In the genomic region with DNA sequence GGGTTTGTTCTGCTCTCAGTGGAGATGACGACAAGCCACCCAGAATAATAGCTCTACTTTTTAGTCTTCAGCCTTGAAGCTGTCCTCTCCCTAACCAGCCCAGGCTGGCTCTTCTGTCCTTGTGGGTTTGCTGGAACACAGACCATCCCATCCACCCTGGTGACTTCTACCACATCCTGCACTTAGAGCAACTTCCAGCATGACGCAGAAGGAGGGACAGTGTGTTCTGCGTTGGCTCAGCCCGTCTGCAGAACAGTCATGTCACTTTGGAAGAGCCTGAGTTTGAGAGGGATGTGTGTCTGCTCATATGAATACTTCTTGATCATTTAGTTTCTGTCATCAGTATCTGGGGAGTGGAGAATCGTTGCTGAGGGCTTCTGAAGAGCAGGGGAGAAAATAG, we compare ENCODE assay signal across 25 cellular contexts.
DNase-seq lines count a peak whose midpoint lies in the region; ATAC-seq, FAIRE-seq and TF ChIP-seq lines count a peak whose summit lies in the region.
"Had no signal": no experiment of that assay in that cellular context is flagged by ENCODE, and none has a peak within 500 bp of the region (broad histone marks: within the 10 kb centered on the region; RNA-seq: fewer than 3 reads in every experiment).

No MANE protein-coding gene starts in this region.

- H2AFZ ChIP-seq in HepG2 (ENCODE audit: low read length) = peak overlapping the region; percentile 22

- no peak overlapping the region for H3K9ac ChIP-seq in HepG2 (ENCODE audit: insufficient read depth, low read depth, low read length)

- H3K9me3 ChIP-seq in HepG2 (ENCODE audit: low read length) (peaks cover 4% of the 10 kb centered on the region), right lobe of liver (no peaks in the 10 kb centered on the region), esophagus muscularis mucosa (no peaks in the 10 kb centered on the region), transverse colon (no peaks in the 10 kb centered on the region)
- H3K9me3 ChIP-seq: lower lobe of right lung, psoas muscle had no signal

- no peak overlapping the region for H3K4me2 ChIP-seq in HepG2 (ENCODE audit: low read depth, low read length)
- H3K4me2 ChIP-seq: A549 had no signal

- H3K36me3 ChIP-seq in HepG2 (replicated peaks in 1 of 2; ENCODE audit: control insufficient read depth in 1 of 2, insufficient read depth in 2 of 2, low read length in 2 of 2) (no peaks in the 10 kb centered on the region), right lobe of liver (no peaks in the 10 kb centered on the region), esophagus muscularis mucosa (no peaks in the 10 kb centered on the region), transverse colon (no peaks in the 10 kb centered on the region)
- H3K36me3 ChIP-seq: lower lobe of right lung had no signal

- no peaks in the 10 kb centered on the region for H4K20me1 ChIP-seq in HepG2 (ENCODE audit: insufficient read depth, low read length)

- no peaks in the 10 kb centered on the region for H3K4me1 Mint-ChIP-seq in activated CD4-positive, alpha-beta memory T cell treated with anti-CD3 and anti-CD28 coated beads, Interleukin-2, amount 10 ng/mL, durations not matched to agents 7 days and 5 days
- H3K4me1 Mint-ChIP-seq: activated naive CD4-positive, alpha-beta T cell treated with anti-CD3 and anti-CD28 coated beads, Interleukin-2, amount 50 U/mL, for 24 hours; natural killer cell had no signal

- peaks cover 3% of the 10 kb centered on the region for H3K27me3 Mint-ChIP-seq in activated CD4-positive, alpha-beta memory T cell treated with anti-CD3 and anti-CD28 coated beads, Interleukin-2, amount 10 ng/mL, durations not matched to agents 7 days and 5 days
- H3K27me3 Mint-ChIP-seq: activated CD4-positive, alpha-beta memory T cell treated with anti-CD3 and anti-CD28 coated beads for 36 hours; activated naive CD4-positive, alpha-beta T cell treated with anti-CD3 and anti-CD28 coated beads, Interleukin-2, amount 50 U/mL, for 24 hours; CD4-positive, alpha-beta T cell had no signal

- POLR2A ChIA-PET in HepG2 (lab: Yijun Ruan, JAX) = no interaction called here
- POLR2A ChIA-PET in activated CD4-positive, alpha-beta memory T cell treated with anti-CD3 and anti-CD28 coated beads, Interleukin-2, amount 10 ng/mL, durations not matched to agents 7 days and 5 days (lab: Charles Lee) = no interaction called here

- TF ChIP-seq RAD21 in HepG2 (CRISPR knock-in tag; IDR thresholded peaks at IDR 0.05) = no peak

- CTCF ChIA-PET in HepG2 (lab: Yijun Ruan, JAX; ENCODE audit: low intra/inter-chr PET ratio, low total read pairs) = no interaction called here
- CTCF ChIA-PET in activated CD4-positive, alpha-beta memory T cell treated with anti-CD3 and anti-CD28 coated beads, Interleukin-2, amount 10 ng/mL, durations not matched to agents 7 days and 5 days (lab: Charles Lee) = no interaction called here

- H3K27ac ChIP-seq in HepG2 (ENCODE audit: extremely low read length, insufficient read depth, low read length) (no peak overlapping the region), right lobe of liver (no peak overlapping the region), esophagus muscularis mucosa (replicated peaks in 1 of 4) (peak overlapping the region; percentile 79 to 86 (median 84)), transverse colon (peak overlapping the region; percentile 59 to 82 (median 72))
- H3K27ac ChIP-seq: A549, lower lobe of right lung, psoas muscle had no signal

- TF ChIP-seq CTCF in HepG2 (CRISPR knock-in tag; IDR thresholded peaks at IDR 0.05) (no peak), right lobe of liver (IDR thresholded peaks at IDR 0.05) (no peak), esophagus muscularis mucosa (IDR thresholded peaks at IDR 0.05) (no peak), transverse colon (IDR thresholded peaks at IDR 0.05) (no peak)

- DNase-seq in HepG2 (ENCODE audit: low spot score) = no peak
- DNase-seq in right lobe of liver = no peak
- DNase-seq in esophagus muscularis mucosa (ENCODE audit: extremely low spot score) = no peak
- DNase-seq in hepatic stellate cell (ENCODE audit: low spot score) = peak; percentile 80
- DNase-seq in transverse colon = no peak
- no peak for DNase-seq in activated CD4-positive, alpha-beta memory T cell treated with anti-CD3 and anti-CD28 coated beads, Interleukin-2, amount 10 ng/mL, durations not matched to agents 7 days and 5 days
- DNase-seq: activated CD4-positive, alpha-beta memory T cell treated with anti-CD3 and anti-CD28 coated beads for 36 hours; activated T-cell treated with anti-CD3 and anti-CD28 coated beads, Interleukin-2, amount 50 U/mL, for 1 hour; CD4-positive, alpha-beta T cell; cortex of kidney; DMS53; GOT3; lower lobe of right lung; natural killer cell; NCI-H2081; NCI-H446 treated with DMSO at 0.1 percent for 48 hours; NK-92 treated with Interleukin-12 subunit alpha and Interleukin-12 subunit beta, amount 100 ng/mL, for 24 hours; psoas muscle; stimulated activated naive B cell treated with anti-CD40 and anti-IgM and Interleukin-4, amounts not matched to agents 10 μg/mL and 1 μg/mL and 100 μg/mL, for 72 hours; trophoblast cell had no signal

- no TSS peak for BruUV-seq in HepG2 (replicated peaks; lab: Mats Ljungman, UMichigan)

- H3K4me3 ChIP-seq in HepG2 (replicated peaks in 1 of 3; ENCODE audit: insufficient read depth in 1 of 3, low read depth in 2 of 3, low read length in 3 of 3) = no peak overlapping the region
- no peak overlapping the region for H3K4me3 ChIP-seq in right lobe of liver
- H3K4me3 ChIP-seq in esophagus muscularis mucosa = no peak overlapping the region
- H3K4me3 ChIP-seq in transverse colon = no peak overlapping the region
- H3K4me3 ChIP-seq: A549, K562, lower lobe of right lung, psoas muscle had no signal

- TF ChIP-seq POLR2A in HepG2 (IDR thresholded peaks at IDR 0.05; ENCODE audit: insufficient read depth in 1 of 2, low read depth in 2 of 2, low read length in 2 of 2) = no peak
- TF ChIP-seq POLR2A in right lobe of liver (IDR thresholded peaks at IDR 0.05) = no peak
- no peak for TF ChIP-seq POLR2A in esophagus muscularis mucosa (IDR thresholded peaks at IDR 0.05; ENCODE audit: low read depth)
- no peak for TF ChIP-seq POLR2A in transverse colon (IDR thresholded peaks at IDR 0.05)

- intact Hi-C loops in HepG2 (cut with micrococcal nuclease; ENCODE audit: unreplicated experiment) = no loop called here
- intact Hi-C loops in right lobe of liver (cut with DNase I) = no loop called here
- intact Hi-C loops in esophagus muscularis mucosa (cut with DNase I) = no loop called here
- intact Hi-C loops in transverse colon (cut with DNase I; ENCODE audit: low total_unique reads) = no loop called here

- no peaks in the 10 kb centered on the region for H3K36me3 Mint-ChIP-seq in activated CD4-positive, alpha-beta memory T cell treated with anti-CD3 and anti-CD28 coated beads, Interleukin-2, amount 10 ng/mL, durations not matched to agents 7 days and 5 days (ENCODE audit: low read depth)
- H3K36me3 Mint-ChIP-seq: activated CD4-positive, alpha-beta memory T cell treated with anti-CD3 and anti-CD28 coated beads for 36 hours; activated naive CD4-positive, alpha-beta T cell treated with anti-CD3 and anti-CD28 coated beads, Interleukin-2, amount 50 U/mL, for 24 hours; natural killer cell; stimulated activated naive B cell treated with anti-CD40 and anti-IgM and Interleukin-4, amounts not matched to agents 10 μg/mL and 1 μg/mL and 100 μg/mL, for 72 hours had no signal

- ATAC-seq in HepG2 (no peak), right lobe of liver (no peak), GM19397 (IDR thresholded peaks at IDR 0.05; ENCODE audit: unreplicated experiment) (no peak)
- ATAC-seq in activated CD4-positive, CD25-positive, alpha-beta regulatory T cell treated with anti-CD3 and anti-CD28 coated beads, Interleukin-2, amount 50 U/mL, for 24 hours = no peak
- ATAC-seq: A549; K562; lower lobe of right lung; natural killer cell; psoas muscle; stimulated activated naive B cell treated with anti-CD40 and anti-IgM and Interleukin-4, amounts not matched to agents 10 μg/mL and 1 μg/mL and 100 μg/mL, for 72 hours had no signal

- peaks cover 72% of the 10 kb centered on the region for H3K4me1 ChIP-seq in HepG2 (ENCODE audit: insufficient read depth, low read length)
- no peaks in the 10 kb centered on the region for H3K4me1 ChIP-seq in right lobe of liver
- H3K4me1 ChIP-seq in esophagus muscularis mucosa = peaks cover 70 to 91% (median 79%) of the 10 kb centered on the region in 4 donors
- H3K4me1 ChIP-seq in transverse colon = peaks cover 0 to 22% (median 12%) of the 10 kb centered on the region in 4 donors
- H3K4me1 ChIP-seq: A549, lower lobe of right lung, psoas muscle had no signal

- H3K9me3 Mint-ChIP-seq in activated CD4-positive, alpha-beta memory T cell treated with anti-CD3 and anti-CD28 coated beads, Interleukin-2, amount 10 ng/mL, durations not matched to agents 7 days and 5 days = peaks cover 3% of the 10 kb centered on the region
- H3K9me3 Mint-ChIP-seq: activated naive CD4-positive, alpha-beta T cell treated with anti-CD3 and anti-CD28 coated beads, Interleukin-2, amount 50 U/mL, for 24 hours; CD4-positive, alpha-beta T cell had no signal

- H3K27ac Mint-ChIP-seq in activated CD4-positive, alpha-beta memory T cell treated with anti-CD3 and anti-CD28 coated beads, Interleukin-2, amount 10 ng/mL, durations not matched to agents 7 days and 5 days = no peak overlapping the region
- H3K27ac Mint-ChIP-seq: activated CD4-positive, alpha-beta memory T cell treated with anti-CD3 and anti-CD28 coated beads for 36 hours; activated naive CD4-positive, alpha-beta T cell treated with anti-CD3 and anti-CD28 coated beads, Interleukin-2, amount 50 U/mL, for 24 hours; CD4-positive, alpha-beta T cell; natural killer cell had no signal

- TF ChIP-seq EP300 in HepG2 (IDR thresholded peaks at IDR 0.05; ENCODE audit: low read depth in 2 of 2, low read length in 2 of 2) (no peak), HepG2 (CRISPR knock-in tag; IDR thresholded peaks at IDR 0.05; ENCODE audit: borderline replicate concordance) (no peak), esophagus muscularis mucosa (IDR thresholded peaks at IDR 0.05) (peak; percentile 46), transverse colon (IDR thresholded peaks at IDR 0.05; ENCODE audit: low read depth) (no peak)

- in situ Hi-C loops in HepG2 (cut with HindIII; ENCODE audit: extremely low pct_ligation_motif_present, low pct_unique_long_range_greater_than_20kb) (no loop called here), transverse colon (cut with MboI; ENCODE audit: low pct_ligation_motif_present in 1 of 4, low pct_unique_long_range_greater_than_20kb in 1 of 4, low sequenced_read_pairs in 3 of 4) (no loop called here)

- no peaks in the 10 kb centered on the region for H3K79me2 ChIP-seq in HepG2 (ENCODE audit: insufficient read depth, low read length)

- H3K27me3 ChIP-seq in HepG2 (ENCODE audit: control insufficient read depth in 1 of 2, insufficient read depth in 2 of 2, low read length in 2 of 2) (no peaks in the 10 kb centered on the region), right lobe of liver (no peaks in the 10 kb centered on the region), esophagus muscularis mucosa (no peaks in the 10 kb centered on the region), transverse colon (no peaks in the 10 kb centered on the region)

- H3K4me3 Mint-ChIP-seq in activated CD4-positive, alpha-beta memory T cell treated with anti-CD3 and anti-CD28 coated beads, Interleukin-2, amount 10 ng/mL, durations not matched to agents 7 days and 5 days = no peak overlapping the region
- H3K4me3 Mint-ChIP-seq: activated CD4-positive, alpha-beta memory T cell treated with anti-CD3 and anti-CD28 coated beads for 36 hours; activated naive CD4-positive, alpha-beta T cell treated with anti-CD3 and anti-CD28 coated beads, Interleukin-2, amount 50 U/mL, for 24 hours; CD4-positive, alpha-beta T cell; natural killer cell; stimulated activated naive B cell treated with anti-CD40 and anti-IgM and Interleukin-4, amounts not matched to agents 10 μg/mL and 1 μg/mL and 100 μg/mL, for 72 hours had no signal

- no peak for FAIRE-seq in HepG2 (lab: Jason Lieb, UNC)
- FAIRE-seq: A549, K562 had no signal

- 77% methylated on average over 5 of the region's 5 CpGs for WGBS in HepG2 (ENCODE audit: low lambda C conversion rate)
- 48% methylated on average over 4 of the region's 5 CpGs for WGBS in right lobe of liver (ENCODE audit: insufficient coverage, low coverage, low lambda C conversion rate, missing lambda C conversion rate)
- 73% methylated on average over 5 of the region's 5 CpGs for WGBS in esophagus muscularis mucosa
- WGBS in transverse colon (ENCODE audit: low coverage in 1 of 2), 2 donors = 74% methylated on average over 5 of the region's 5 CpGs; no CpG with 5 or more reads in 1 of the 2 donors

Comparison
In these comparisons a context has a peak if more than half of its experiments do, and no peak if none do; other contexts are left out.
1. H3K27ac ChIP-seq: peak in esophagus muscularis mucosa (4 of 4) and transverse colon (4 of 4); none in HepG2 (single experiment) and right lobe of liver (0 of 3).